In genomic region chr10:100482181-100482833, GRCh38 we compare ENCODE assay signal across 8 cellular contexts. TPM values are rescaled to one million over a fixed set of nuclear protein-coding genes. Genes with fewer than 3 reads are reported as not detected.
DNase-seq lines count a peak whose midpoint lies in the region; ATAC-seq, FAIRE-seq and TF ChIP-seq lines count a peak whose summit lies in the region.

No MANE protein-coding gene starts in this region.

- H3K4me1 ChIP-seq in HAP-1, result peaks cover 33% of the 10 kb centered on the region
- peaks cover 0 to 12% of the 10 kb centered on the region in 2 donors for H3K4me1 ChIP-seq in kidney (ENCODE audit: control insufficient read depth in 1 of 2, insufficient read depth in 1 of 2, low read depth in 1 of 2, low read length in 2 of 2)

- H3K27ac Mint-ChIP-seq in activated CD4-positive, alpha-beta T cell treated with anti-CD3 and anti-CD28 coated beads for 36 hours, result peak overlapping the region; percentile 32
- peak overlapping the region; percentile 22 for H3K27ac Mint-ChIP-seq in chondrocyte (ENCODE audit: unreplicated experiment)

- FAIRE-seq in kidney (lab: Jason Lieb, UNC), result no peak

- H3K36me3 Mint-ChIP-seq in activated CD4-positive, alpha-beta T cell treated with anti-CD3 and anti-CD28 coated beads for 36 hours (ENCODE audit: low read depth), result peaks cover 2% of the 10 kb centered on the region
- peaks cover 17% of the 10 kb centered on the region for H3K36me3 Mint-ChIP-seq in chondrocyte (ENCODE audit: low read depth)

- CTCF ChIA-PET in activated CD4-positive, alpha-beta T cell treated with anti-CD3 and anti-CD28 coated beads for 36 hours (lab: Charles Lee), result interaction anchor here (0.5 to 6.5 kb wide), 40 partner anchors 9 to 1106 kb away, joined by 3 to 131 read pairs (median 4); partner anchors contain the start of genes DPCD, HIF1AN, POLL and SCD

- DNase-seq in Caki2 (ENCODE audit: low read depth), result peak; percentile 61
- DNase-seq in HAP-1 (ENCODE audit: low spot score in 2 of 2), result peak; percentile 62 to 82
- DNase-seq in NCI-H2196 treated with DMSO at 0.1 percent for 48 hours (lab: John Stamatoyannopoulos, UW; ENCODE audit: unreplicated experiment), result peak; percentile 8
- peak; percentile 83 for DNase-seq in activated CD4-positive, alpha-beta T cell treated with anti-CD3 and anti-CD28 coated beads for 36 hours
- no peak for DNase-seq in chondrocyte (ENCODE audit: low spot score)
- peak; percentile 88 for DNase-seq in kidney
- peak; percentile 28 to 53 for DNase-seq in stimulated activated CD4-positive, alpha-beta T cell treated with anti-CD3 and anti-CD28 coated beads, Interleukin-12 subunit alpha, Interleukin-12 subunit beta, amount 100 ng/mL, for 24 hours (ENCODE audit: low read depth in 2 of 2)

- H3K4me3 Mint-ChIP-seq in activated CD4-positive, alpha-beta T cell treated with anti-CD3 and anti-CD28 coated beads for 36 hours, result peak overlapping the region; percentile 71
- peak overlapping the region; percentile 64 for H3K4me3 Mint-ChIP-seq in chondrocyte (ENCODE audit: unreplicated experiment)

- in situ Hi-C loops in Caki2 (cut with HindIII; ENCODE audit: low pct_unique_long_range_greater_than_20kb, low sequenced_read_pairs) (no loop called here), HAP-1 (cut with MboI; ENCODE audit: low sequenced_read_pairs) (no loop called here)

- peaks cover 13% of the 10 kb centered on the region for H3K27me3 Mint-ChIP-seq in activated CD4-positive, alpha-beta T cell treated with anti-CD3 and anti-CD28 coated beads for 36 hours
- peaks cover 45% of the 10 kb centered on the region for H3K27me3 Mint-ChIP-seq in chondrocyte (ENCODE audit: low read depth)

- H3K9me3 ChIP-seq in HAP-1, result no peaks in the 10 kb centered on the region
- no peaks in the 10 kb centered on the region for H3K9me3 ChIP-seq in kidney (ENCODE audit: control insufficient read depth in 1 of 2, low read length in 2 of 2)

- intact Hi-C loops in activated CD4-positive, alpha-beta T cell treated with anti-CD3 and anti-CD28 coated beads for 36 hours (cut with DNase I, micrococcal nuclease), result loop anchor here (1.0 kb wide), 3 partner anchors 26 to 36 kb away; no protein-coding TSS in a partner anchor
- intact Hi-C loops in kidney (cut with DNase I), result no loop called here

- no peaks in the 10 kb centered on the region for H3K9me3 Mint-ChIP-seq in activated CD4-positive, alpha-beta T cell treated with anti-CD3 and anti-CD28 coated beads for 36 hours (ENCODE audit: low read depth)
- H3K9me3 Mint-ChIP-seq in chondrocyte (ENCODE audit: low read depth), result peaks cover 2% of the 10 kb centered on the region

- peaks cover 30% of the 10 kb centered on the region for H3K27me3 ChIP-seq in HAP-1 (ENCODE audit: low read depth)

- H3K27ac ChIP-seq in kidney (ENCODE audit: low read depth in 2 of 2, low read length in 2 of 2), result no peak overlapping the region

- H3K4me1 Mint-ChIP-seq in activated CD4-positive, alpha-beta T cell treated with anti-CD3 and anti-CD28 coated beads for 36 hours, result peaks cover 5% of the 10 kb centered on the region
- H3K4me1 Mint-ChIP-seq in chondrocyte (ENCODE audit: low read depth), result peaks cover 19% of the 10 kb centered on the region

- peak; percentile 71 for ATAC-seq in activated CD4-positive, alpha-beta T cell treated with anti-CD3 and anti-CD28 coated beads for 36 hours
- no peak for ATAC-seq in GM21367 (IDR thresholded peaks at IDR 0.05; ENCODE audit: unreplicated experiment)

- peaks cover 3% of the 10 kb centered on the region; the same call in 1 of the 2 replicates for H3K36me3 ChIP-seq in HAP-1 (replicated peaks)
- H3K36me3 ChIP-seq in kidney (ENCODE audit: control insufficient read depth in 1 of 2, insufficient read depth in 2 of 2, low read length in 2 of 2), result no peaks in the 10 kb centered on the region

- H3K4me3 ChIP-seq in HAP-1 (peak overlapping the region; percentile 28), kidney (ENCODE audit: low read length in 2 of 2) (peak overlapping the region; percentile 60 to 61)

- POLR2A ChIA-PET in activated CD4-positive, alpha-beta T cell treated with anti-CD3 and anti-CD28 coated beads for 36 hours (lab: Charles Lee), result interaction anchor here (0.5 to 1.2 kb wide), 5 partner anchors 26 to 139 kb away, joined by 3 to 5 read pairs (median 3); no protein-coding TSS in a partner anchor

- peak overlapping the region in 1 of 2 donors; percentile 16 for H3K9ac ChIP-seq in kidney (ENCODE audit: low read length in 2 of 2)

- peak; percentile 99 for TF ChIP-seq CTCF in chondrocyte (IDR thresholded peaks at IDR 0.05)
- TF ChIP-seq CTCF in kidney (IDR thresholded peaks at IDR 0.05; ENCODE audit: borderline replicate concordance, extremely low read depth, insufficient read depth), result peak; percentile 75

RNA-seq across cellular contexts. Expression of gene WNT8B, which starts 19.5 kb away (rescaled TPM):
- total RNA-seq in Caki2 (2014; rRNA removed; shearing (Covaris generic); ENCODE audit: low replicate concordance), result not detected in 2 replicates
- under 1 TPM; 0.40 to 0.43 TPM for total RNA-seq in activated CD4-positive, alpha-beta T cell treated with anti-CD3 and anti-CD28 coated beads for 36 hours
- not detected in 3 replicates for total RNA-seq in chondrocyte
- total RNA-seq in kidney, result not detected
- polyA plus RNA-seq in kidney (ENCODE audit: insufficient read depth, low read depth, low replicate concordance), result 0.60 TPM

RNA-seq across cellular contexts. Expression of gene SEC31B, which starts 37.4 kb away (rescaled TPM):
- total RNA-seq in Caki2 (2014; rRNA removed; shearing (Covaris generic); ENCODE audit: low replicate concordance), result 0.71 TPM in 1 of 2 replicates, not detected in the other
- total RNA-seq in activated CD4-positive, alpha-beta T cell treated with anti-CD3 and anti-CD28 coated beads for 36 hours, result 10 to 100 TPM; 36.0 to 36.7 TPM
- total RNA-seq in chondrocyte (8.5 to 12.4 TPM (median 8.9 TPM) in 3 replicates), kidney (10.6 TPM)
- 5.6 TPM for polyA plus RNA-seq in kidney (ENCODE audit: insufficient read depth, low read depth, low replicate concordance)

RNA-seq across cellular contexts. Expression of gene NDUFB8, which starts 47.4 kb away (rescaled TPM):
- total RNA-seq in Caki2 (2014; rRNA removed; shearing (Covaris generic); ENCODE audit: low replicate concordance), result 132 and 185 TPM in 2 replicates
- 100 to 1,000 TPM; 291 to 375 TPM for total RNA-seq in activated CD4-positive, alpha-beta T cell treated with anti-CD3 and anti-CD28 coated beads for 36 hours
- total RNA-seq in chondrocyte, result 124 to 134 TPM (median 127 TPM) in 3 replicates
- total RNA-seq in kidney, result 162 TPM
- polyA plus RNA-seq in kidney (ENCODE audit: insufficient read depth, low read depth, low replicate concordance), result 638 TPM

RNA-seq across cellular contexts. Expression of gene HIF1AN, which starts 53.4 kb away (rescaled TPM):
- 5.9 and 35.9 TPM in 2 replicates for total RNA-seq in Caki2 (2014; rRNA removed; shearing (Covaris generic); ENCODE audit: low replicate concordance)
- total RNA-seq in activated CD4-positive, alpha-beta T cell treated with anti-CD3 and anti-CD28 coated beads for 36 hours, result 10 to 100 TPM; 45.9 to 50.8 TPM
- total RNA-seq in chondrocyte (39.2 to 50.8 TPM (median 43.1 TPM) in 3 replicates), kidney (40.6 TPM)
- polyA plus RNA-seq in kidney (ENCODE audit: insufficient read depth, low read depth, low replicate concordance), result 10.9 TPM
